ENCODE assay signal across 1 cellular context in the genomic region with DNA sequence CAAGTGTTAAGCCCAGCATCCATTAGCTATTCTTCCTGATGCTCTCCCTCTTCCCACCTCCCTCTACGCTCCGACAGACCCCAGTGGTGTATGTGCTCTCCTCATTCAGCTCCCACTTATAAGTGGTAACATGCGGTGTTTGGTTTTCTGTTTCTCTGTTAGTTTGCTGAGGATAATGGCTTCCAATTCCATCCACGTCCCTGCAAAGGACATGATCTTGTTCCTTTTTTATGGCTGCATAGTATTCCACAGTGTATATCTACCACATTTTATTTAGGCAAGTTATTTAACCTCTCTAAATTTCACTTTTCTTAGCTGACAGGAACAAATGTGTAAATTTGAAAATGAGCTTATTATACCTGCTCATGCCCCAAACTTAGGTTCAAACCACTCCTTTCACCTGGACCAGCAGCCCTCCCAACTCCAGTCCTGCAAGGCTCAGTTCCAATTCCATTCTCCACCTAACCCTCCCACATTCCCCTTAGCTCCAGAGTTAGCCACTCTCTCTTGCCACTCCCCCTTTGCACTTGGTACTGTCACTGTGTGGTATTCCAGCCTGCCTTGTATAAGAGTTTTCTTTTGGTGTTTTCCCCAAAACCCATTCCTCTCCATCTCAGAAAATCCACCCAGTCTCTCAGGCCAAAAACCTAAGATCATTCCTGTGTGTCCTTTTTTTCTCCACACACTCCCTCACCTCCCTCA.
TF ChIP-seq lines count a peak whose summit lies in the region.

No MANE protein-coding gene starts in this region.

TF ChIP-seq in WTC11, 78 proteins besides CTCF, POLR2A, EP300 and RAD21 (continued from another document):
- TF ChIP-seq, protein P1, sequence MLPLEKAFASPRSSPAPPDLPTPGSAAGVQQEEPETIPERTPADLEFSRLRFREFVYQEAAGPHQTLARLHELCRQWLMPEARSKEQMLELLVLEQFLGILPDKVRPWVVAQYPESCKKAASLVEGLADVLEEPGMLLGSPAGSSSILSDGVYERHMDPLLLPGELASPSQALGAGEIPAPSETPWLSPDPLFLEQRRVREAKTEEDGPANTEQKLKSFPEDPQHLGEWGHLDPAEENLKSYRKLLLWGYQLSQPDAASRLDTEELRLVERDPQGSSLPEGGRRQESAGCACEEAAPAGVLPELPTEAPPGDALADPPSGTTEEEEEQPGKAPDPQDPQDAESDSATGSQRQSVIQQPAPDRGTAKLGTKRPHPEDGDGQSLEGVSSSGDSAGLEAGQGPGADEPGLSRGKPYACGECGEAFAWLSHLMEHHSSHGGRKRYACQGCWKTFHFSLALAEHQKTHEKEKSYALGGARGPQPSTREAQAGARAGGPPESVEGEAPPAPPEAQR (CRISPR knock-in tag; IDR thresholded peaks at IDR 0.05), result no peak
- TF ChIP-seq, protein P2, sequence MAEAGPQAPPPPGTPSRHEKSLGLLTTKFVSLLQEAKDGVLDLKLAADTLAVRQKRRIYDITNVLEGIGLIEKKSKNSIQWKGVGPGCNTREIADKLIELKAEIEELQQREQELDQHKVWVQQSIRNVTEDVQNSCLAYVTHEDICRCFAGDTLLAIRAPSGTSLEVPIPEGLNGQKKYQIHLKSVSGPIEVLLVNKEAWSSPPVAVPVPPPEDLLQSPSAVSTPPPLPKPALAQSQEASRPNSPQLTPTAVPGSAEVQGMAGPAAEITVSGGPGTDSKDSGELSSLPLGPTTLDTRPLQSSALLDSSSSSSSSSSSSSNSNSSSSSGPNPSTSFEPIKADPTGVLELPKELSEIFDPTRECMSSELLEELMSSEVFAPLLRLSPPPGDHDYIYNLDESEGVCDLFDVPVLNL (CRISPR knock-in tag; IDR thresholded peaks at IDR 0.05; ENCODE audit: borderline replicate concordance, low read depth), result no peak
- TF ChIP-seq HMGA2 (CRISPR knock-in tag; IDR thresholded peaks at IDR 0.05) (no peak), IRF2 (CRISPR knock-in tag; IDR thresholded peaks at IDR 0.05; ENCODE audit: borderline replicate concordance, low read depth) (no peak), ZNF416 (CRISPR knock-in tag; IDR thresholded peaks at IDR 0.05) (no peak), NFATC4 (CRISPR knock-in tag; IDR thresholded peaks at IDR 0.05) (no peak)
- TF ChIP-seq, protein P3, sequence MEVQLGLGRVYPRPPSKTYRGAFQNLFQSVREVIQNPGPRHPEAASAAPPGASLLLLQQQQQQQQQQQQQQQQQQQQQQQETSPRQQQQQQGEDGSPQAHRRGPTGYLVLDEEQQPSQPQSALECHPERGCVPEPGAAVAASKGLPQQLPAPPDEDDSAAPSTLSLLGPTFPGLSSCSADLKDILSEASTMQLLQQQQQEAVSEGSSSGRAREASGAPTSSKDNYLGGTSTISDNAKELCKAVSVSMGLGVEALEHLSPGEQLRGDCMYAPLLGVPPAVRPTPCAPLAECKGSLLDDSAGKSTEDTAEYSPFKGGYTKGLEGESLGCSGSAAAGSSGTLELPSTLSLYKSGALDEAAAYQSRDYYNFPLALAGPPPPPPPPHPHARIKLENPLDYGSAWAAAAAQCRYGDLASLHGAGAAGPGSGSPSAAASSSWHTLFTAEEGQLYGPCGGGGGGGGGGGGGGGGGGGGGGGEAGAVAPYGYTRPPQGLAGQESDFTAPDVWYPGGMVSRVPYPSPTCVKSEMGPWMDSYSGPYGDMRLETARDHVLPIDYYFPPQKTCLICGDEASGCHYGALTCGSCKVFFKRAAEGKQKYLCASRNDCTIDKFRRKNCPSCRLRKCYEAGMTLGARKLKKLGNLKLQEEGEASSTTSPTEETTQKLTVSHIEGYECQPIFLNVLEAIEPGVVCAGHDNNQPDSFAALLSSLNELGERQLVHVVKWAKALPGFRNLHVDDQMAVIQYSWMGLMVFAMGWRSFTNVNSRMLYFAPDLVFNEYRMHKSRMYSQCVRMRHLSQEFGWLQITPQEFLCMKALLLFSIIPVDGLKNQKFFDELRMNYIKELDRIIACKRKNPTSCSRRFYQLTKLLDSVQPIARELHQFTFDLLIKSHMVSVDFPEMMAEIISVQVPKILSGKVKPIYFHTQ (CRISPR knock-in tag; IDR thresholded peaks at IDR 0.05), result no peak
- TF ChIP-seq, protein P4, sequence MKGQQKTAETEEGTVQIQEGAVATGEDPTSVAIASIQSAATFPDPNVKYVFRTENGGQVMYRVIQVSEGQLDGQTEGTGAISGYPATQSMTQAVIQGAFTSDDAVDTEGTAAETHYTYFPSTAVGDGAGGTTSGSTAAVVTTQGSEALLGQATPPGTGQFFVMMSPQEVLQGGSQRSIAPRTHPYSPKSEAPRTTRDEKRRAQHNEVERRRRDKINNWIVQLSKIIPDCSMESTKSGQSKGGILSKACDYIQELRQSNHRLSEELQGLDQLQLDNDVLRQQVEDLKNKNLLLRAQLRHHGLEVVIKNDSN (CRISPR knock-in tag; IDR thresholded peaks at IDR 0.05), result no peak
